11 cellular contexts compared by ENCODE assay signal in genomic region chr2:75964646-75965045, GRCh38.
"Had no signal": no experiment of that assay in that cellular context is flagged by ENCODE, and none has a peak within 500 bp of the region (broad histone marks: within the 10 kb centered on the region; RNA-seq: fewer than 3 reads in every experiment).

No MANE protein-coding gene starts in this region.

- H3K27ac ChIP-seq: GM23248, HL-60, KMS-11 had no signal

- H3K9me3 ChIP-seq: HAP-1 had no signal

- DNase-seq: GM23248, GOT3, H7, HFFc6, KBM-7 had no signal

- H3K4me3 Mint-ChIP-seq: HFFc6, IgD-negative memory B cell had no signal

- H3K27me3 Mint-ChIP-seq: IgD-negative memory B cell had no signal

- H3K27ac Mint-ChIP-seq: HFFc6, IgD-negative memory B cell had no signal

- ATAC-seq: HCT116, HepG2 had no signal

- H3K4me1 ChIP-seq: HAP-1 had no signal

- H3K36me3 ChIP-seq: HAP-1 had no signal

- H3K4me3 ChIP-seq: GM23248, HAP-1 had no signal

- H3K36me3 Mint-ChIP-seq: IgD-negative memory B cell had no signal
